ENCODE assay signal across 19 cellular contexts in the genomic region with DNA sequence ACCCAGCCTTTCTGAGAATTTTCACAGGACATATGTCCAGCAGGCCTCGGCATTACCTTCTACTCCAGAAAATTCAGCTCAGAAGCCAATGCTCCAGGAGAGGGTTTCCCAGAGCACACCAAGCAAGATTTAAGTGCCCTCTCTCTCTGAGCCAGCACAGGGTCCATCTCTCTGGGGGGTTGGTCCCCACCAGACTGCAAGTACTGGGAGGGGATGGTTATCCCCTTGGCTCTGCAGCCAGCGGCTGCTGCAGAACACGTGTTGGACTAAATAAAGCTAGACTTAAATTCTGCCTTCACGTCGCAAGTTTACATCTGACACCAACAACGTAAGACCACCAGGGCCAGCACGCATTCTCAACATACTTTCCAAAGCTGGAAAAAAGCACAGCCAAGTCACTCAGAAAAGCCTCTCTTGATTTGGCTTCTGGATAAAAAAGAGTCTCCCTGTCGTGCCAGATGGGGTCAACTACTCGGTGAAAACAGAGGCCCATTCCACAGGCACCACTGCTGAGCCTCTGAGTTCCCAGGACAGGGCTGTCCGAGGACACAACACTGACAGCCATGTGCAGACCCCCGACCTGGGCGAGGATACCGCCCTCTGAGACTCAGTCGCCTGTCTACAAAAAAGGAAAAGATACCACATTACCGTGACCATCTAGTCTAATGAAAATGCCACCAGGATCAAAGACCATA.
A peak's percentile ranks its signal among the peaks of the same experiment; 100 is the strongest.
DNase-seq lines count a peak whose midpoint lies in the region; ATAC-seq, FAIRE-seq and TF ChIP-seq lines count a peak whose summit lies in the region.
"Had no signal": no experiment of that assay in that cellular context is flagged by ENCODE, and none has a peak within 500 bp of the region (broad histone marks: within the 10 kb centered on the region; RNA-seq: fewer than 3 reads in every experiment).

No MANE protein-coding gene starts in this region.

- H3K9me3 Mint-ChIP-seq in brain, result no peaks in the 10 kb centered on the region

- H3K4me1 Mint-ChIP-seq in brain, result peaks cover 92% of the 10 kb centered on the region
- H3K4me1 Mint-ChIP-seq: naive B cell had no signal

- no peak overlapping the region for H3K9ac ChIP-seq in HUES6 (ENCODE audit: low read length)
- H3K9ac ChIP-seq in kidney (ENCODE audit: low read length in 2 of 2), result peak overlapping the region; percentile 23 to 39

- H3K4me3 ChIP-seq in HUES6 (ENCODE audit: low read depth, low read length) (no peak overlapping the region), kidney (ENCODE audit: low read length in 2 of 2) (peak overlapping the region in 1 of 2 donors; percentile 17), spleen (no peak overlapping the region)
- H3K4me3 ChIP-seq: MG63 had no signal

- H3K27me3 ChIP-seq in HUES6 (ENCODE audit: control insufficient read depth, insufficient read depth, low read length), result no peaks in the 10 kb centered on the region
- peaks cover 0 to 33% (median 0%) of the 10 kb centered on the region in 7 donors for H3K27me3 ChIP-seq in spleen (replicated peaks in 1 of 7)
- H3K27me3 ChIP-seq: BE2C, MG63 had no signal

- TF ChIP-seq POLR2A in spleen (IDR thresholded peaks at IDR 0.05), result no peak

- ATAC-seq in GM21619 (IDR thresholded peaks at IDR 0.05; ENCODE audit: unreplicated experiment), result no peak
- ATAC-seq: left lobe of liver had no signal

- DNase-seq in kidney, result no peak
- DNase-seq in spleen, result peak; percentile 49
- no peak for DNase-seq in kidney tubule cell (ENCODE audit: low spot score)
- no peak for DNase-seq in NK-92 (lab: John Stamatoyannopoulos, UW; ENCODE audit: unreplicated experiment)
- DNase-seq: activated gamma-delta T cell; BE2C; cortex of kidney; hippocampal formation; naive B cell; NCI-H1694 treated with DMSO at 0.1 percent for 48 hours; NCI-H446 treated with DMSO at 0.1 percent for 48 hours; SIG-M5; stimulated activated CD4-positive, alpha-beta T cell treated with anti-CD3 and anti-CD28 coated beads, Interleukin-1b, Interleukin-23, amount 100 ng/mL, for 48 hours had no signal

- no peak for FAIRE-seq in kidney (lab: Jason Lieb, UNC)
- FAIRE-seq: D721Med had no signal

- H3K27ac ChIP-seq in HUES6 (ENCODE audit: low read depth, low read length), result 0 out of 2 replicates have a peak overlapping the region, but pooled peaks have one; percentile 1
- peak overlapping the region; percentile 92 to 95 for H3K27ac ChIP-seq in kidney (ENCODE audit: low read depth in 2 of 2, low read length in 2 of 2)
- H3K27ac ChIP-seq in spleen, result peak overlapping the region in 1 of 8 donors; percentile 72

- 84 to 93% (median 89%) methylated on average over 15 of the region's 15 CpGs for WGBS in spleen, 5 donors

- H3K9me3 ChIP-seq in HUES6 (ENCODE audit: control insufficient read depth, insufficient read depth, low read depth, low read length) (no peaks in the 10 kb centered on the region), kidney (ENCODE audit: control insufficient read depth in 1 of 2, low read length in 2 of 2) (no peaks in the 10 kb centered on the region), spleen (no peaks in the 10 kb centered on the region)
- H3K9me3 ChIP-seq: BE2C, MG63 had no signal

- H3K36me3 ChIP-seq in HUES6 (ENCODE audit: control insufficient read depth, insufficient read depth, low read length) (peaks cover 60% of the 10 kb centered on the region), kidney (ENCODE audit: control insufficient read depth in 1 of 2, insufficient read depth in 2 of 2, low read length in 2 of 2) (peaks cover 5 to 6% of the 10 kb centered on the region in 2 donors), spleen (peaks cover 0 to 35% (median 0%) of the 10 kb centered on the region in 6 donors)

- intact Hi-C loops in kidney (cut with DNase I) (no loop called here), spleen (cut with DNase I; ENCODE audit: low total_unique reads) (no loop called here)

- peaks cover 79% of the 10 kb centered on the region for H3K36me3 Mint-ChIP-seq in brain
- H3K36me3 Mint-ChIP-seq: naive B cell had no signal

- no peaks in the 10 kb centered on the region for H3K27me3 Mint-ChIP-seq in brain

- H3K4me3 Mint-ChIP-seq in brain, result no peak overlapping the region
- H3K4me3 Mint-ChIP-seq: naive B cell had no signal

- no peak for TF ChIP-seq CTCF in brain (conservative IDR thresholded peaks at IDR 0.05)
- TF ChIP-seq CTCF in kidney (IDR thresholded peaks at IDR 0.05; ENCODE audit: borderline replicate concordance, extremely low read depth, insufficient read depth), result no peak
- no peak for TF ChIP-seq CTCF in spleen (IDR thresholded peaks at IDR 0.05 in 8 of 11, conservative IDR thresholded peaks at IDR 0.05 in 3 of 11)

- peak overlapping the region in 4 of 5 experiments; percentile 36 to 89 (median 59) for H3K27ac Mint-ChIP-seq in brain

- H3K4me1 ChIP-seq in HUES6 (ENCODE audit: control insufficient read depth, insufficient read depth, low read length), result peaks cover 24% of the 10 kb centered on the region
- peaks cover 41 to 55% of the 10 kb centered on the region in 2 donors for H3K4me1 ChIP-seq in kidney (ENCODE audit: control insufficient read depth in 1 of 2, insufficient read depth in 1 of 2, low read depth in 1 of 2, low read length in 2 of 2)
- H3K4me1 ChIP-seq in spleen, result peaks cover 4 to 59% (median 33%) of the 10 kb centered on the region in 6 donors
- H3K4me1 ChIP-seq: BE2C had no signal
